Comparison of ENCODE assay signal across 25 cellular contexts in the genomic region with DNA sequence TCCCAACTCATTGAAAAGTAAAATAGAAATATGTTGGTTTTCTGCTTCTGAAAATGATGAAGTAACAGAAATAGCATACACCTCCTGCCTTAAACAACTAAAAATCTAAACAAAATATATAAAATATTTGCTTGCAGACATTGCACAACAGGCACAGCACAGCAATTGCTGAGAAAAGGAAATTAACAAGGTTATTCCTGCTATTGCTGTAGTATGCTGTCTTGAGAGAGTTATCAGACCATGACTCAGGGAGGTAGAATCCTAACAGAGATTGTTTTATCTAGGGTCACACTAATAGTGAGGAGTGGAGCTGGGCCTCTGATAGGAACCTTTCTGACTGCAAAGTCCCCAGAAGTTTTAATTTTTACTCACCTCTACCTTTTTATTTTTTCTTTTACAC.
DNase-seq lines count a peak whose midpoint lies in the region; ATAC-seq, FAIRE-seq and TF ChIP-seq lines count a peak whose summit lies in the region.
"Had no signal": no experiment of that assay in that cellular context is flagged by ENCODE, and none has a peak within 500 bp of the region (broad histone marks: within the 10 kb centered on the region; RNA-seq: fewer than 3 reads in every experiment).

No MANE protein-coding gene starts in this region.

- H3K9me3 ChIP-seq in left ventricle myocardium inferior (replicated peaks) (peaks cover 7% of the 10 kb centered on the region), astrocyte (ENCODE audit: insufficient read depth, low read depth, low read length) (no peaks in the 10 kb centered on the region), BE2C (no peaks in the 10 kb centered on the region)
- H3K9me3 ChIP-seq: A549, ovary had no signal

- ATAC-seq in GM18519 (IDR thresholded peaks at IDR 0.05; ENCODE audit: low FRiP score, unreplicated experiment): no peak
- ATAC-seq: A549; effector memory CD8-positive, alpha-beta T cell; natural killer cell; right cardiac atrium had no signal

- peaks cover 15% of the 10 kb centered on the region for H3K4me1 Mint-ChIP-seq in astrocyte (ENCODE audit: low read depth, unreplicated experiment)

- no peaks in the 10 kb centered on the region for H4K20me1 ChIP-seq in astrocyte (ENCODE audit: insufficient read depth, low read length)

- DNase-seq in left ventricle myocardium inferior: no peak
- no peak for DNase-seq in cardiac septum (ENCODE audit: low spot score)
- peak; percentile 69 for DNase-seq in astrocyte (ENCODE audit: low read depth)
- peak; percentile 30 for DNase-seq in fibroblast of villous mesenchyme (ENCODE audit: low read depth)
- no peak for DNase-seq in NCI-H1048 (lab: John Stamatoyannopoulos, UW)
- no peak for DNase-seq in NCI-H2171 (lab: John Stamatoyannopoulos, UW)
- no peak for DNase-seq in BE2C
- DNase-seq: activated CD4-positive, CD25-positive, alpha-beta regulatory T cell treated with anti-CD3 and anti-CD28 coated beads, Interleukin-2, amount 50 U/mL, for 72 hours; activated naive CD4-positive, alpha-beta T cell treated with Interleukin-2 at 50 U/mL for 16 hours; activated T-cell treated with anti-CD3 and anti-CD28 coated beads, Interleukin-2, amount 50 U/mL, for 48 hours; C1 segment of cervical spinal cord; Calu3; effector memory CD8-positive, alpha-beta T cell; H7; MM.1S; natural killer cell; NCI-H1436 treated with DMSO at 0.1 percent for 48 hours; NCI-H526 treated with DMSO at 0.1 percent for 48 hours; ovary; right cardiac atrium had no signal

- H2AFZ ChIP-seq in astrocyte (ENCODE audit: low read depth, low read length): no peak overlapping the region

- H3K27ac ChIP-seq in left ventricle myocardium inferior (replicated peaks) (peak overlapping the region; percentile 7), astrocyte (ENCODE audit: low read depth, low read length) (peak overlapping the region; percentile 4)
- H3K27ac ChIP-seq: A549, ovary, RWPE1 had no signal

- H3K36me3 ChIP-seq in left ventricle myocardium inferior (peaks cover 6% of the 10 kb centered on the region), astrocyte (ENCODE audit: insufficient read depth, low read length) (no peaks in the 10 kb centered on the region), BE2C (no peaks in the 10 kb centered on the region)
- H3K36me3 ChIP-seq: ovary had no signal

- TF ChIP-seq CTCF in left ventricle myocardium inferior (IDR thresholded peaks at IDR 0.05; ENCODE audit: borderline replicate concordance): no peak
- TF ChIP-seq CTCF in astrocyte (IDR thresholded peaks at IDR 0.05; ENCODE audit: insufficient read depth, low read depth, low read length): no peak
- TF ChIP-seq CTCF in fibroblast of villous mesenchyme (IDR thresholded peaks at IDR 0.05; ENCODE audit: insufficient read depth, low read depth, low read length): no peak
- TF ChIP-seq CTCF in BE2C (IDR thresholded peaks at IDR 0.05; ENCODE audit: low read depth, low read length): no peak

- peaks cover 2% of the 10 kb centered on the region for H3K36me3 Mint-ChIP-seq in astrocyte (ENCODE audit: low read depth, unreplicated experiment)
- H3K36me3 Mint-ChIP-seq: natural killer cell, type B pancreatic cell had no signal

- FAIRE-seq in astrocyte (lab: Jason Lieb, UNC): no peak
- FAIRE-seq: A549 had no signal

- H3K4me3 Mint-ChIP-seq in astrocyte (ENCODE audit: unreplicated experiment): no peak overlapping the region
- H3K4me3 Mint-ChIP-seq: effector memory CD8-positive, alpha-beta T cell; mesothelial cell of epicardium; natural killer cell; type B pancreatic cell had no signal

- peaks cover 4% of the 10 kb centered on the region for H3K9me3 Mint-ChIP-seq in astrocyte (ENCODE audit: unreplicated experiment)
- H3K9me3 Mint-ChIP-seq: effector memory CD8-positive, alpha-beta T cell; natural killer cell had no signal

- peaks cover 58% of the 10 kb centered on the region for H3K4me1 ChIP-seq in left ventricle myocardium inferior
- H3K4me1 ChIP-seq in astrocyte (ENCODE audit: insufficient read depth, low read length): peaks cover 23% of the 10 kb centered on the region
- peaks cover 21% of the 10 kb centered on the region for H3K4me1 ChIP-seq in BE2C
- H3K4me1 ChIP-seq: A549 had no signal

- no peaks in the 10 kb centered on the region for H3K79me2 ChIP-seq in astrocyte (ENCODE audit: insufficient read depth, low read length)

- no peaks in the 10 kb centered on the region for H3K27me3 ChIP-seq in left ventricle myocardium inferior (ENCODE audit: low read depth)
- no peaks in the 10 kb centered on the region for H3K27me3 ChIP-seq in astrocyte (ENCODE audit: insufficient read depth, low read length)
- H3K27me3 ChIP-seq in BE2C: no peaks in the 10 kb centered on the region
- H3K27me3 ChIP-seq: ovary had no signal

- no peak overlapping the region for H3K9ac ChIP-seq in astrocyte (ENCODE audit: low read length)

- no peak overlapping the region for H3K27ac Mint-ChIP-seq in astrocyte (ENCODE audit: unreplicated experiment)
- H3K27ac Mint-ChIP-seq: effector memory CD8-positive, alpha-beta T cell; mesothelial cell of epicardium; type B pancreatic cell had no signal

- H3K4me2 ChIP-seq in astrocyte (ENCODE audit: low read length): no peak overlapping the region
- H3K4me2 ChIP-seq: A549 had no signal

- H3K4me3 ChIP-seq in left ventricle myocardium inferior: no peak overlapping the region
- no peak overlapping the region for H3K4me3 ChIP-seq in astrocyte (ENCODE audit: insufficient read depth, low read depth, low read length)
- no peak overlapping the region for H3K4me3 ChIP-seq in fibroblast of villous mesenchyme (ENCODE audit: low read depth, low read length)
- H3K4me3 ChIP-seq in BE2C (ENCODE audit: low read depth, low read length): no peak overlapping the region
- H3K4me3 ChIP-seq: A549, ovary had no signal

- no peaks in the 10 kb centered on the region for H3K27me3 Mint-ChIP-seq in astrocyte (ENCODE audit: low read depth, unreplicated experiment)
- H3K27me3 Mint-ChIP-seq: effector memory CD8-positive, alpha-beta T cell; type B pancreatic cell had no signal

- intact Hi-C loops in left ventricle myocardium inferior (cut with micrococcal nuclease) (no loop called here), cardiac septum (cut with DNase I) (no loop called here)

Comparison
In these comparisons a context has a peak if more than half of its experiments do, and no peak if none do; other contexts are left out.
1. DNase-seq: peak in astrocyte (single experiment) and fibroblast of villous mesenchyme (single experiment); none in left ventricle myocardium inferior (single experiment), cardiac septum (single experiment), NCI-H1048 (single experiment), NCI-H2171 (single experiment) and BE2C (single experiment).